Comparison of ENCODE assay signal across 8 cellular contexts in genomic region chr13:67229438-67230242, GRCh38. TPM values are rescaled to one million over a fixed set of nuclear protein-coding genes. Genes with fewer than 3 reads are reported as not detected.
DNase-seq lines count a peak whose midpoint lies in the region; ATAC-seq and TF ChIP-seq lines count a peak whose summit lies in the region.

No MANE protein-coding gene starts in this region.

- TF ChIP-seq CTCF in lower leg skin (IDR thresholded peaks at IDR 0.05), result no peak

- H3K36me3 Mint-ChIP-seq in activated T-cell treated with anti-CD3 and anti-CD28 coated beads, Interleukin-2, amount 50 U/mL, for 4 hours (ENCODE audit: insufficient read depth), result no peaks in the 10 kb centered on the region
- no peaks in the 10 kb centered on the region for H3K36me3 Mint-ChIP-seq in central memory CD8-positive, alpha-beta T cell (ENCODE audit: insufficient read depth)

- no peaks in the 10 kb centered on the region for H3K9me3 ChIP-seq in HUES48 (ENCODE audit: control insufficient read depth, insufficient read depth, low read length)

- H3K27ac ChIP-seq in HUES48 (ENCODE audit: low read depth, low read length), result no peak overlapping the region

- no peak for TF ChIP-seq POLR2A in lower leg skin (IDR thresholded peaks at IDR 0.05)

- H3K4me3 ChIP-seq in HUES48 (ENCODE audit: low read depth, low read length) (peak overlapping the region; percentile 76), lower leg skin (ENCODE audit: low read depth, poor library complexity, severe bottlenecking) (peak overlapping the region; percentile 89)

- WGBS in lower leg skin, 2 donors, result 1 to 2% methylated on average over 19 of the region's 19 CpGs

- H3K4me1 Mint-ChIP-seq in activated T-cell treated with anti-CD3 and anti-CD28 coated beads, Interleukin-2, amount 50 U/mL, for 4 hours (ENCODE audit: low read depth), result peaks cover 10% of the 10 kb centered on the region
- H3K4me1 Mint-ChIP-seq in central memory CD8-positive, alpha-beta T cell, result peaks cover 6% of the 10 kb centered on the region

- H3K9ac ChIP-seq in HUES48 (ENCODE audit: low read depth, low read length), result no peak overlapping the region

- peak; percentile 7 to 12 for ATAC-seq in activated T-cell treated with anti-CD3 and anti-CD28 coated beads, Interleukin-2, amount 50 U/mL, for 4 hours
- peak; percentile 35 for ATAC-seq in central memory CD8-positive, alpha-beta T cell (replicated peaks; ENCODE audit: extremely low read depth, poor library complexity, severe bottlenecking)
- no peak for ATAC-seq in HG02970 (IDR thresholded peaks at IDR 0.05; ENCODE audit: low FRiP score, unreplicated experiment)

- H3K27me3 ChIP-seq in HUES48 (ENCODE audit: control insufficient read depth, insufficient read depth, low read length), result peaks cover 27% of the 10 kb centered on the region

- peaks cover 22% of the 10 kb centered on the region for H3K27me3 Mint-ChIP-seq in activated T-cell treated with anti-CD3 and anti-CD28 coated beads, Interleukin-2, amount 50 U/mL, for 4 hours (ENCODE audit: low read depth)
- no peaks in the 10 kb centered on the region for H3K27me3 Mint-ChIP-seq in central memory CD8-positive, alpha-beta T cell

- H3K27ac Mint-ChIP-seq in central memory CD8-positive, alpha-beta T cell (ENCODE audit: low read depth), result no peak overlapping the region

- H3K36me3 ChIP-seq in HUES48 (ENCODE audit: control insufficient read depth, insufficient read depth, low read length), result no peaks in the 10 kb centered on the region

- no peak for DNase-seq in activated T-cell treated with anti-CD3 and anti-CD28 coated beads, Interleukin-2, amount 50 U/mL, for 4 hours
- no peak for DNase-seq in activated T-cell treated with anti-CD3 and anti-CD28 coated beads for 4 hours
- no peak for DNase-seq in central memory CD8-positive, alpha-beta T cell (ENCODE audit: low spot score in 2 of 2)
- no peak for DNase-seq in lower leg skin (ENCODE audit: low spot score in 2 of 2)
- no peak for DNase-seq in pons (ENCODE audit: low spot score)
- no peak for DNase-seq in globus pallidus (ENCODE audit: low spot score)

- intact Hi-C loops in lower leg skin (cut with DNase I; ENCODE audit: low total_unique reads), result no loop called here

- no peak overlapping the region for H3K4me3 Mint-ChIP-seq in activated T-cell treated with anti-CD3 and anti-CD28 coated beads, Interleukin-2, amount 50 U/mL, for 4 hours
- no peak overlapping the region for H3K4me3 Mint-ChIP-seq in central memory CD8-positive, alpha-beta T cell

- H3K4me1 ChIP-seq in HUES48 (ENCODE audit: control insufficient read depth, insufficient read depth, low read length), result peaks cover 12% of the 10 kb centered on the region

- no peaks in the 10 kb centered on the region for H3K9me3 Mint-ChIP-seq in activated T-cell treated with anti-CD3 and anti-CD28 coated beads, Interleukin-2, amount 50 U/mL, for 4 hours
- no peaks in the 10 kb centered on the region for H3K9me3 Mint-ChIP-seq in central memory CD8-positive, alpha-beta T cell

RNA-seq across cellular contexts. Expression of gene PCDH9, which starts 0.5 kb away (rescaled TPM):
- total RNA-seq in activated T-cell treated with anti-CD3 and anti-CD28 coated beads, Interleukin-2, amount 50 U/mL, for 4 hours, result under 1 TPM; 0.13 to 0.38 (median 0.13) TPM
- under 1 TPM; 0.21 to 0.84 (median 0.36) TPM for total RNA-seq in lower leg skin
